ENCODE assay signal across 1 cellular context in genomic region chr1:236795757-236796719, GRCh38.
TF ChIP-seq lines count a peak whose summit lies in the region.

No MANE protein-coding gene starts in this region.

TF ChIP-seq in K562, 482 proteins besides CTCF, POLR2A, EP300 and RAD21 (continued from another document and continues in another):
- no peak for TF ChIP-seq SFPQ (IDR thresholded peaks at IDR 0.05; ENCODE audit: low read depth, low read length)
- TF ChIP-seq MAFF (IDR thresholded peaks at IDR 0.05; ENCODE audit: low read length), result no peak
- no peak for TF ChIP-seq GABPB1 (CRISPR knock-in tag; IDR thresholded peaks at IDR 0.05)
- TF ChIP-seq ZBTB11 (CRISPR knock-in tag; IDR thresholded peaks at IDR 0.05), result peak in 1 of 3 experiments; percentile 78; a peak in 1 of 6 replicates
- no peak for TF ChIP-seq HOMEZ (CRISPR knock-in tag; IDR thresholded peaks at IDR 0.05)
- no peak for TF ChIP-seq SRSF9 (IDR thresholded peaks at IDR 0.05; ENCODE audit: borderline replicate concordance, low read depth, low read length)
- no peak for TF ChIP-seq GMEB1 (CRISPR knock-in tag; IDR thresholded peaks at IDR 0.05)
- no peak for TF ChIP-seq ZNF830 (CRISPR knock-in tag; IDR thresholded peaks at IDR 0.05)
- TF ChIP-seq TOE1 (IDR thresholded peaks at IDR 0.05; ENCODE audit: borderline replicate concordance), result no peak
- no peak for TF ChIP-seq TOE1 (CRISPR knock-in tag; IDR thresholded peaks at IDR 0.05; ENCODE audit: borderline replicate concordance, low read depth)
- TF ChIP-seq SMARCA5 (IDR thresholded peaks at IDR 0.05), result no peak
- no peak for TF ChIP-seq CBX1 (IDR thresholded peaks at IDR 0.05; ENCODE audit: low read depth)
- 0 out of 2 replicates have a peak, but pooled peaks have one; percentile 23 for TF ChIP-seq ZNF395 (CRISPR knock-in tag; IDR thresholded peaks at IDR 0.05)
- peak; percentile 89 for TF ChIP-seq HNRNPLL (IDR thresholded peaks at IDR 0.05; ENCODE audit: low read depth, low read length, poor library complexity, severe bottlenecking)
- no peak for TF ChIP-seq ERF (CRISPR knock-in tag; IDR thresholded peaks at IDR 0.05)
- no peak for TF ChIP-seq ZNF263 (CRISPR knock-in tag; IDR thresholded peaks at IDR 0.05; ENCODE audit: borderline replicate concordance)
- no peak for TF ChIP-seq CHD1 (IDR thresholded peaks at IDR 0.05; ENCODE audit: low read length)
- no peak for TF ChIP-seq SNRNP70 (optimal IDR thresholded peaks at IDR 0.05; ENCODE audit: low read depth, low read length)
- TF ChIP-seq ZNF232 (CRISPR knock-in tag; IDR thresholded peaks at IDR 0.05), result no peak
- TF ChIP-seq DMBX1 (CRISPR knock-in tag; IDR thresholded peaks at IDR 0.05; ENCODE audit: borderline replicate concordance), result no peak
- no peak; a peak in 1 of 4 replicates for TF ChIP-seq MLX (CRISPR knock-in tag; conservative IDR thresholded peaks at IDR 0.05)
- peak; percentile 29; the same call in 1 of the 2 replicates for TF ChIP-seq STAT5A (IDR thresholded peaks at IDR 0.05; ENCODE audit: borderline replicate concordance, low read length)
- TF ChIP-seq ARID4B (CRISPR knock-in tag; IDR thresholded peaks at IDR 0.05), result peak; percentile 76; the same call in 1 of the 2 replicates
- TF ChIP-seq POLR2H (tag; IDR thresholded peaks at IDR 0.05; ENCODE audit: low read depth), result no peak
- TF ChIP-seq PPARD (CRISPR knock-in tag; IDR thresholded peaks at IDR 0.05), result no peak
- no peak for TF ChIP-seq MIER1 (IDR thresholded peaks at IDR 0.05; ENCODE audit: low read depth)
- no peak for TF ChIP-seq ZKSCAN3 (CRISPR knock-in tag; IDR thresholded peaks at IDR 0.05)
- no peak for TF ChIP-seq TEAD1 (CRISPR knock-in tag; IDR thresholded peaks at IDR 0.05)
- TF ChIP-seq CBFA2T3 (IDR thresholded peaks at IDR 0.05), result no peak
- no peak for TF ChIP-seq RREB1 (CRISPR knock-in tag; IDR thresholded peaks at IDR 0.05)
- TF ChIP-seq PHTF2 (CRISPR knock-in tag; IDR thresholded peaks at IDR 0.05), result no peak
- no peak for TF ChIP-seq ATF2 (CRISPR knock-in tag; IDR thresholded peaks at IDR 0.05)
- no peak for TF ChIP-seq MAX (CRISPR knock-in tag; IDR thresholded peaks at IDR 0.05)
- TF ChIP-seq GTF2A2 (tag; IDR thresholded peaks at IDR 0.05), result 0 out of 2 replicates have a peak, but pooled peaks have one; percentile 11
- TF ChIP-seq RBM39 (optimal IDR thresholded peaks at IDR 0.05; ENCODE audit: low read depth, low read length), result no peak
